11 cellular contexts compared by ENCODE assay signal in genomic region chr16:51577621-51578303, GRCh38.
DNase-seq lines count a peak whose midpoint lies in the region; ATAC-seq, FAIRE-seq and TF ChIP-seq lines count a peak whose summit lies in the region.
"Had no signal": no experiment of that assay in that cellular context is flagged by ENCODE, and none has a peak within 500 bp of the region (broad histone marks: within the 10 kb centered on the region; RNA-seq: fewer than 3 reads in every experiment).

No MANE protein-coding gene starts in this region.

- H3K27ac ChIP-seq in fibroblast of lung (ENCODE audit: insufficient read depth, low read length) (no peak overlapping the region), tibial nerve (no peak overlapping the region), kidney (ENCODE audit: low read depth in 2 of 2, low read length in 2 of 2) (no peak overlapping the region)
- H3K27ac ChIP-seq: KMS-11 had no signal

- TF ChIP-seq CTCF in fibroblast of lung (conservative IDR thresholded peaks at IDR 0.05 in 1 of 2, IDR thresholded peaks at IDR 0.05 in 1 of 2; ENCODE audit: low read depth in 1 of 2, low read length in 2 of 2): no peak
- no peak for TF ChIP-seq CTCF in tibial nerve (IDR thresholded peaks at IDR 0.05)
- TF ChIP-seq CTCF in kidney (IDR thresholded peaks at IDR 0.05; ENCODE audit: borderline replicate concordance, extremely low read depth, insufficient read depth): no peak

- no peaks in the 10 kb centered on the region for H3K79me2 ChIP-seq in fibroblast of lung (ENCODE audit: control insufficient read depth, insufficient read depth, low read length)

- H3K36me3 Mint-ChIP-seq in stimulated activated naive B cell treated with anti-CD40 and anti-IgM and Interleukin-4, amounts not matched to agents 10 μg/mL and 1 μg/mL and 100 μg/mL, for 72 hours: no peaks in the 10 kb centered on the region

- H3K9ac ChIP-seq in fibroblast of lung (ENCODE audit: insufficient read depth, low read length) (no peak overlapping the region), kidney (ENCODE audit: low read length in 2 of 2) (no peak overlapping the region)
- H3K9ac ChIP-seq: KMS-11 had no signal

- FAIRE-seq in kidney (lab: Jason Lieb, UNC): no peak
- FAIRE-seq: small intestine had no signal

- ATAC-seq in stimulated activated naive B cell treated with anti-CD40 and anti-IgM and Interleukin-4, amounts not matched to agents 10 μg/mL and 1 μg/mL and 100 μg/mL, for 72 hours (replicated peaks): peak; percentile 27 to 51

- TF ChIP-seq EP300 in tibial nerve (IDR thresholded peaks at IDR 0.05): no peak

- peaks cover 0 to 2% of the 10 kb centered on the region in 2 donors for H3K9me3 Mint-ChIP-seq in stimulated activated naive B cell treated with anti-CD40 and anti-IgM and Interleukin-4, amounts not matched to agents 10 μg/mL and 1 μg/mL and 100 μg/mL, for 72 hours

- H3K36me3 ChIP-seq in fibroblast of lung (ENCODE audit: control insufficient read depth, insufficient read depth, low read length) (no peaks in the 10 kb centered on the region), tibial nerve (no peaks in the 10 kb centered on the region), kidney (ENCODE audit: control insufficient read depth in 1 of 2, insufficient read depth in 2 of 2, low read length in 2 of 2) (no peaks in the 10 kb centered on the region)

- WGBS in tibial nerve, 2 donors: 15 to 27% methylated on average over 8 of the region's 8 CpGs

- H3K27me3 ChIP-seq in fibroblast of lung (ENCODE audit: control insufficient read depth, insufficient read depth, low read length): no peaks in the 10 kb centered on the region
- no peaks in the 10 kb centered on the region for H3K27me3 ChIP-seq in tibial nerve

- H3K4me1 Mint-ChIP-seq in stimulated activated naive B cell treated with anti-CD40 and anti-IgM and Interleukin-4, amounts not matched to agents 10 μg/mL and 1 μg/mL and 100 μg/mL, for 72 hours: no peaks in the 10 kb centered on the region

- H3K9me3 ChIP-seq in fibroblast of lung (ENCODE audit: control insufficient read depth, insufficient read depth, low read depth, low read length) (no peaks in the 10 kb centered on the region), tibial nerve (no peaks in the 10 kb centered on the region), kidney (ENCODE audit: control insufficient read depth in 1 of 2, low read length in 2 of 2) (no peaks in the 10 kb centered on the region)

- H2AFZ ChIP-seq in fibroblast of lung (ENCODE audit: low read length): no peak overlapping the region

- DNase-seq in NCI-H2227 (lab: John Stamatoyannopoulos, UW; ENCODE audit: unreplicated experiment) (peak; percentile 19), NCI-H2227 treated with DMSO at 0.1 percent for 48 hours (lab: John Stamatoyannopoulos, UW) (no peak), NCI-H2196 (lab: John Stamatoyannopoulos, UW; ENCODE audit: unreplicated experiment) (peak; percentile 44), fibroblast of lung (ENCODE audit: low read depth in 2 of 2) (peak; percentile 26 to 68), GDM1 (lab: John Stamatoyannopoulos, UW) (no peak), tibial nerve (ENCODE audit: low spot score in 2 of 2) (no peak), kidney (no peak)
- DNase-seq in stimulated activated naive B cell treated with anti-CD40 and anti-IgM and Interleukin-4, amounts not matched to agents 10 μg/mL and 1 μg/mL and 100 μg/mL, for 72 hours: no peak
- DNase-seq: activated T-cell treated with anti-CD3 and anti-CD28 coated beads, Interleukin-2, amount 50 U/mL, for 48 hours; small intestine had no signal

- intact Hi-C loops in kidney (cut with DNase I): no loop called here

- H3K4me3 ChIP-seq in fibroblast of lung (replicated peaks in 1 of 4; ENCODE audit: control extremely low read depth in 1 of 4, insufficient read depth in 1 of 4, low read depth in 3 of 4, low read length in 4 of 4): no peak overlapping the region
- no peak overlapping the region for H3K4me3 ChIP-seq in tibial nerve
- H3K4me3 ChIP-seq in kidney (ENCODE audit: low read length in 2 of 2): no peak overlapping the region

- no peak overlapping the region for H3K4me2 ChIP-seq in fibroblast of lung (ENCODE audit: extremely low read depth, insufficient read depth, low read length)
- H3K4me2 ChIP-seq: KMS-11 had no signal

- no peaks in the 10 kb centered on the region for H3K27me3 Mint-ChIP-seq in stimulated activated naive B cell treated with anti-CD40 and anti-IgM and Interleukin-4, amounts not matched to agents 10 μg/mL and 1 μg/mL and 100 μg/mL, for 72 hours

- no peak overlapping the region for H3K27ac Mint-ChIP-seq in stimulated activated naive B cell treated with anti-CD40 and anti-IgM and Interleukin-4, amounts not matched to agents 10 μg/mL and 1 μg/mL and 100 μg/mL, for 72 hours

- H4K20me1 ChIP-seq in fibroblast of lung (ENCODE audit: control insufficient read depth, extremely low read depth, insufficient read depth, low read length): no peaks in the 10 kb centered on the region

- no peak overlapping the region for H3K4me3 Mint-ChIP-seq in stimulated activated naive B cell treated with anti-CD40 and anti-IgM and Interleukin-4, amounts not matched to agents 10 μg/mL and 1 μg/mL and 100 μg/mL, for 72 hours

- TF ChIP-seq POLR2A in tibial nerve (IDR thresholded peaks at IDR 0.05): no peak

- H3K4me1 ChIP-seq in fibroblast of lung (ENCODE audit: control insufficient read depth, extremely low read depth, insufficient read depth, low read length) (no peaks in the 10 kb centered on the region), tibial nerve (no peaks in the 10 kb centered on the region), kidney (ENCODE audit: control insufficient read depth in 1 of 2, insufficient read depth in 1 of 2, low read depth in 1 of 2, low read length in 2 of 2) (peaks cover 4 to 7% of the 10 kb centered on the region in 2 donors)

Comparison
In these comparisons a context has a peak if more than half of its experiments do, and no peak if none do; other contexts are left out.
1. DNase-seq: peak in NCI-H2227 (single experiment), NCI-H2196 (single experiment) and fibroblast of lung (2 of 2); none in NCI-H2227 treated with DMSO at 0.1 percent for 48 hours (single experiment), stimulated activated naive B cell treated with anti-CD40 and anti-IgM and Interleukin-4, amounts not matched to agents 10 μg/mL and 1 μg/mL and 100 μg/mL, for 72 hours (single experiment), GDM1 (single experiment), tibial nerve (0 of 2) and kidney (single experiment).